In the genomic region with DNA sequence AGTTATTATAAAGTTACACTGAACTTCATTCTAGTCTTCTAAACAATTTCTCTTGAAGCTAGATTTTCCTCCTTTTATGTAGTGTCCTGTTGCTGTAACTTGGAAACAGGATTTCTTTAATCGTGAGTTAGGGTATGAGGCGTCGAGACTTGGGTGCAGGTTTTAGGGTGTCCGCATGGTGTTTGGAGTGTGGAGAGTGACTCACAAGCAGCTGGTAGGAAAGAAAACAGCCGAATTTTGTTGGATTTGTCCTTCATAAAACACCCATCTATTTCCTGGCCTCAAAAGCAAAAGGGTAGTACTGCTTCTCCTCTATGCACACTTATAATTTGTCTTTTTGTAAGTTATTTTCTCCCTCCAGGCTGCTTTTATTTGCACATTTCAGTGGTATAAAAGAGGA, we compare ENCODE assay signal across 3 cellular contexts.
TF ChIP-seq lines count a peak whose summit lies in the region.

No MANE protein-coding gene starts in this region.

TF ChIP-seq in SK-N-SH, 30 proteins besides CTCF, POLR2A, EP300 and RAD21:
- TF ChIP-seq RXRA (IDR thresholded peaks at IDR 0.05; ENCODE audit: borderline replicate concordance, low read depth) (no peak), NRF1 (IDR thresholded peaks at IDR 0.05; ENCODE audit: low read depth, low read length) (no peak), FOSL2 (IDR thresholded peaks at IDR 0.05; ENCODE audit: borderline replicate concordance, low read depth) (0 out of 2 replicates have a peak, but pooled peaks have one; percentile 3), EZH2phosphoT487 (IDR thresholded peaks at IDR 0.05; ENCODE audit: borderline replicate concordance, low read depth) (no peak)
- TF ChIP-seq, protein P1, sequence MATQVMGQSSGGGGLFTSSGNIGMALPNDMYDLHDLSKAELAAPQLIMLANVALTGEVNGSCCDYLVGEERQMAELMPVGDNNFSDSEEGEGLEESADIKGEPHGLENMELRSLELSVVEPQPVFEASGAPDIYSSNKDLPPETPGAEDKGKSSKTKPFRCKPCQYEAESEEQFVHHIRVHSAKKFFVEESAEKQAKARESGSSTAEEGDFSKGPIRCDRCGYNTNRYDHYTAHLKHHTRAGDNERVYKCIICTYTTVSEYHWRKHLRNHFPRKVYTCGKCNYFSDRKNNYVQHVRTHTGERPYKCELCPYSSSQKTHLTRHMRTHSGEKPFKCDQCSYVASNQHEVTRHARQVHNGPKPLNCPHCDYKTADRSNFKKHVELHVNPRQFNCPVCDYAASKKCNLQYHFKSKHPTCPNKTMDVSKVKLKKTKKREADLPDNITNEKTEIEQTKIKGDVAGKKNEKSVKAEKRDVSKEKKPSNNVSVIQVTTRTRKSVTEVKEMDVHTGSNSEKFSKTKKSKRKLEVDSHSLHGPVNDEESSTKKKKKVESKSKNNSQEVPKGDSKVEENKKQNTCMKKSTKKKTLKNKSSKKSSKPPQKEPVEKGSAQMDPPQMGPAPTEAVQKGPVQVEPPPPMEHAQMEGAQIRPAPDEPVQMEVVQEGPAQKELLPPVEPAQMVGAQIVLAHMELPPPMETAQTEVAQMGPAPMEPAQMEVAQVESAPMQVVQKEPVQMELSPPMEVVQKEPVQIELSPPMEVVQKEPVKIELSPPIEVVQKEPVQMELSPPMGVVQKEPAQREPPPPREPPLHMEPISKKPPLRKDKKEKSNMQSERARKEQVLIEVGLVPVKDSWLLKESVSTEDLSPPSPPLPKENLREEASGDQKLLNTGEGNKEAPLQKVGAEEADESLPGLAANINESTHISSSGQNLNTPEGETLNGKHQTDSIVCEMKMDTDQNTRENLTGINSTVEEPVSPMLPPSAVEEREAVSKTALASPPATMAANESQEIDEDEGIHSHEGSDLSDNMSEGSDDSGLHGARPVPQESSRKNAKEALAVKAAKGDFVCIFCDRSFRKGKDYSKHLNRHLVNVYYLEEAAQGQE (IDR thresholded peaks at IDR 0.05; ENCODE audit: low read depth, low read length) = no peak

TF ChIP-seq in SK-N-SH treated with all-trans-retinoic acid at 6 μM for 48 hours, 23 proteins besides CTCF, POLR2A, EP300 and RAD21 (continues in another document):
- TF ChIP-seq OSR1 (CRISPR knock-in tag; IDR thresholded peaks at IDR 0.05) = no peak
- TF ChIP-seq, protein P2, sequence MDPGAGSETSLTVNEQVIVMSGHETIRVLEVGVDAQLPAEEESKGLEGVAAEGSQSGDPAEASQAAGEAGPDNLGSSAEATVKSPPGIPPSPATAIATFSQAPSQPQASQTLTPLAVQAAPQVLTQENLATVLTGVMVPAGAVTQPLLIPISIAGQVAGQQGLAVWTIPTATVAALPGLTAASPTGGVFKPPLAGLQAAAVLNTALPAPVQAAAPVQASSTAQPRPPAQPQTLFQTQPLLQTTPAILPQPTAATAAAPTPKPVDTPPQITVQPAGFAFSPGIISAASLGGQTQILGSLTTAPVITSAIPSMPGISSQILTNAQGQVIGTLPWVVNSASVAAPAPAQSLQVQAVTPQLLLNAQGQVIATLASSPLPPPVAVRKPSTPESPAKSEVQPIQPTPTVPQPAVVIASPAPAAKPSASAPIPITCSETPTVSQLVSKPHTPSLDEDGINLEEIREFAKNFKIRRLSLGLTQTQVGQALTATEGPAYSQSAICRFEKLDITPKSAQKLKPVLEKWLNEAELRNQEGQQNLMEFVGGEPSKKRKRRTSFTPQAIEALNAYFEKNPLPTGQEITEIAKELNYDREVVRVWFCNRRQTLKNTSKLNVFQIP (CRISPR knock-in tag; IDR thresholded peaks at IDR 0.05; ENCODE audit: borderline replicate concordance, low read depth) = no peak
- TF ChIP-seq, protein P3, sequence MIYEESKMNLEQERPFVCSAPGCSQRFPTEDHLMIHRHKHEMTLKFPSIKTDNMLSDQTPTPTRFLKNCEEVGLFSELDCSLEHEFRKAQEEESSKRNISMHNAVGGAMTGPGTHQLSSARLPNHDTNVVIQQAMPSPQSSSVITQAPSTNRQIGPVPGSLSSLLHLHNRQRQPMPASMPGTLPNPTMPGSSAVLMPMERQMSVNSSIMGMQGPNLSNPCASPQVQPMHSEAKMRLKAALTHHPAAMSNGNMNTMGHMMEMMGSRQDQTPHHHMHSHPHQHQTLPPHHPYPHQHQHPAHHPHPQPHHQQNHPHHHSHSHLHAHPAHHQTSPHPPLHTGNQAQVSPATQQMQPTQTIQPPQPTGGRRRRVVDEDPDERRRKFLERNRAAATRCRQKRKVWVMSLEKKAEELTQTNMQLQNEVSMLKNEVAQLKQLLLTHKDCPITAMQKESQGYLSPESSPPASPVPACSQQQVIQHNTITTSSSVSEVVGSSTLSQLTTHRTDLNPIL (CRISPR knock-in tag; IDR thresholded peaks at IDR 0.05; ENCODE audit: low read depth) = no peak
- no peak for TF ChIP-seq ESRRG (CRISPR knock-in tag; IDR thresholded peaks at IDR 0.05)
- no peak for TF ChIP-seq GLIS3 (CRISPR knock-in tag; IDR thresholded peaks at IDR 0.05)
- TF ChIP-seq ZNF70 (CRISPR knock-in tag; IDR thresholded peaks at IDR 0.05) = no peak
- TF ChIP-seq ZNF565 (CRISPR knock-in tag; conservative IDR thresholded peaks at IDR 0.05; ENCODE audit: low read depth) = no peak
- no peak for TF ChIP-seq ZFP3 (CRISPR knock-in tag; IDR thresholded peaks at IDR 0.05)
- TF ChIP-seq ZNF8 (CRISPR knock-in tag; IDR thresholded peaks at IDR 0.05) = no peak
- TF ChIP-seq, protein P4, sequence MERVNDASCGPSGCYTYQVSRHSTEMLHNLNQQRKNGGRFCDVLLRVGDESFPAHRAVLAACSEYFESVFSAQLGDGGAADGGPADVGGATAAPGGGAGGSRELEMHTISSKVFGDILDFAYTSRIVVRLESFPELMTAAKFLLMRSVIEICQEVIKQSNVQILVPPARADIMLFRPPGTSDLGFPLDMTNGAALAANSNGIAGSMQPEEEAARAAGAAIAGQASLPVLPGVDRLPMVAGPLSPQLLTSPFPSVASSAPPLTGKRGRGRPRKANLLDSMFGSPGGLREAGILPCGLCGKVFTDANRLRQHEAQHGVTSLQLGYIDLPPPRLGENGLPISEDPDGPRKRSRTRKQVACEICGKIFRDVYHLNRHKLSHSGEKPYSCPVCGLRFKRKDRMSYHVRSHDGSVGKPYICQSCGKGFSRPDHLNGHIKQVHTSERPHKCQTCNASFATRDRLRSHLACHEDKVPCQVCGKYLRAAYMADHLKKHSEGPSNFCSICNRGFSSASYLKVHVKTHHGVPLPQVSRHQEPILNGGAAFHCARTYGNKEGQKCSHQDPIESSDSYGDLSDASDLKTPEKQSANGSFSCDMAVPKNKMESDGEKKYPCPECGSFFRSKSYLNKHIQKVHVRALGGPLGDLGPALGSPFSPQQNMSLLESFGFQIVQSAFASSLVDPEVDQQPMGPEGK (CRISPR knock-in tag; IDR thresholded peaks at IDR 0.05; ENCODE audit: borderline replicate concordance) = no peak
- no peak for TF ChIP-seq TCF4 (CRISPR knock-in tag; IDR thresholded peaks at IDR 0.05; ENCODE audit: borderline replicate concordance)
- TF ChIP-seq, protein P5, sequence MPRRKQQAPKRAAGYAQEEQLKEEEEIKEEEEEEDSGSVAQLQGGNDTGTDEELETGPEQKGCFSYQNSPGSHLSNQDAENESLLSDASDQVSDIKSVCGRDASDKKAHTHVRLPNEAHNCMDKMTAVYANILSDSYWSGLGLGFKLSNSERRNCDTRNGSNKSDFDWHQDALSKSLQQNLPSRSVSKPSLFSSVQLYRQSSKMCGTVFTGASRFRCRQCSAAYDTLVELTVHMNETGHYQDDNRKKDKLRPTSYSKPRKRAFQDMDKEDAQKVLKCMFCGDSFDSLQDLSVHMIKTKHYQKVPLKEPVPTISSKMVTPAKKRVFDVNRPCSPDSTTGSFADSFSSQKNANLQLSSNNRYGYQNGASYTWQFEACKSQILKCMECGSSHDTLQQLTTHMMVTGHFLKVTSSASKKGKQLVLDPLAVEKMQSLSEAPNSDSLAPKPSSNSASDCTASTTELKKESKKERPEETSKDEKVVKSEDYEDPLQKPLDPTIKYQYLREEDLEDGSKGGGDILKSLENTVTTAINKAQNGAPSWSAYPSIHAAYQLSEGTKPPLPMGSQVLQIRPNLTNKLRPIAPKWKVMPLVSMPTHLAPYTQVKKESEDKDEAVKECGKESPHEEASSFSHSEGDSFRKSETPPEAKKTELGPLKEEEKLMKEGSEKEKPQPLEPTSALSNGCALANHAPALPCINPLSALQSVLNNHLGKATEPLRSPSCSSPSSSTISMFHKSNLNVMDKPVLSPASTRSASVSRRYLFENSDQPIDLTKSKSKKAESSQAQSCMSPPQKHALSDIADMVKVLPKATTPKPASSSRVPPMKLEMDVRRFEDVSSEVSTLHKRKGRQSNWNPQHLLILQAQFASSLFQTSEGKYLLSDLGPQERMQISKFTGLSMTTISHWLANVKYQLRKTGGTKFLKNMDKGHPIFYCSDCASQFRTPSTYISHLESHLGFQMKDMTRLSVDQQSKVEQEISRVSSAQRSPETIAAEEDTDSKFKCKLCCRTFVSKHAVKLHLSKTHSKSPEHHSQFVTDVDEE (CRISPR knock-in tag; IDR thresholded peaks at IDR 0.05) = no peak

TF ChIP-seq in H1, 55 proteins besides CTCF, POLR2A, EP300 and RAD21:
- no peak for TF ChIP-seq SAP30 (IDR thresholded peaks at IDR 0.05; ENCODE audit: insufficient read depth, insufficient replicate concordance, low read length)
- no peak for TF ChIP-seq CREB1 (IDR thresholded peaks at IDR 0.05)
- TF ChIP-seq KDM4A (IDR thresholded peaks at IDR 0.05; ENCODE audit: low read depth, low read length, severe bottlenecking) = no peak
- TF ChIP-seq SIRT6 (IDR thresholded peaks at IDR 0.05; ENCODE audit: low read length) = no peak
- no peak for TF ChIP-seq SIN3A (conservative IDR thresholded peaks at IDR 0.05 in 1 of 2, IDR thresholded peaks at IDR 0.05 in 1 of 2; ENCODE audit: low read depth in 1 of 2, low read length in 2 of 2)
- TF ChIP-seq, protein P6, sequence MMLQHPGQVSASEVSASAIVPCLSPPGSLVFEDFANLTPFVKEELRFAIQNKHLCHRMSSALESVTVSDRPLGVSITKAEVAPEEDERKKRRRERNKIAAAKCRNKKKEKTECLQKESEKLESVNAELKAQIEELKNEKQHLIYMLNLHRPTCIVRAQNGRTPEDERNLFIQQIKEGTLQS (IDR thresholded peaks at IDR 0.05; ENCODE audit: insufficient read depth, low read depth, low read length) = no peak
- TF ChIP-seq ASH2L (IDR thresholded peaks at IDR 0.05; ENCODE audit: low read length) = no peak
- no peak for TF ChIP-seq KDM5A (IDR thresholded peaks at IDR 0.05; ENCODE audit: low read length)
- TF ChIP-seq JUND (IDR thresholded peaks at IDR 0.05; ENCODE audit: low read length) = no peak
- no peak for TF ChIP-seq TAF1 (IDR thresholded peaks at IDR 0.05; ENCODE audit: low read depth, low read length)
- TF ChIP-seq, protein P7, sequence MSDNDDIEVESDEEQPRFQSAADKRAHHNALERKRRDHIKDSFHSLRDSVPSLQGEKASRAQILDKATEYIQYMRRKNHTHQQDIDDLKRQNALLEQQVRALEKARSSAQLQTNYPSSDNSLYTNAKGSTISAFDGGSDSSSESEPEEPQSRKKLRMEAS (IDR thresholded peaks at IDR 0.05) = no peak
- no peak for TF ChIP-seq EZH2 (IDR thresholded peaks at IDR 0.05; ENCODE audit: low read depth, low read length, severe bottlenecking)
- no peak for TF ChIP-seq CHD2 (IDR thresholded peaks at IDR 0.05; ENCODE audit: low read length)
- no peak for TF ChIP-seq TCF12 (IDR thresholded peaks at IDR 0.05; ENCODE audit: low read depth, low read length)
- TF ChIP-seq TAF7 (optimal IDR thresholded peaks at IDR 0.05; ENCODE audit: borderline replicate concordance, low read depth, low read length) = no peak
- TF ChIP-seq BCL11A (IDR thresholded peaks at IDR 0.05; ENCODE audit: low read depth in 2 of 2, low read length in 2 of 2) = no peak
- TF ChIP-seq POU5F1 (IDR thresholded peaks at IDR 0.05; ENCODE audit: low read depth, low read length) = no peak
- TF ChIP-seq HDAC2 (IDR thresholded peaks at IDR 0.05; ENCODE audit: borderline replicate concordance in 1 of 2, low read depth in 2 of 2, low read length in 2 of 2) = no peak
- no peak for TF ChIP-seq SUZ12 (IDR thresholded peaks at IDR 0.05; ENCODE audit: low read length)
